17 cellular contexts compared by ENCODE assay signal in the genomic region with DNA sequence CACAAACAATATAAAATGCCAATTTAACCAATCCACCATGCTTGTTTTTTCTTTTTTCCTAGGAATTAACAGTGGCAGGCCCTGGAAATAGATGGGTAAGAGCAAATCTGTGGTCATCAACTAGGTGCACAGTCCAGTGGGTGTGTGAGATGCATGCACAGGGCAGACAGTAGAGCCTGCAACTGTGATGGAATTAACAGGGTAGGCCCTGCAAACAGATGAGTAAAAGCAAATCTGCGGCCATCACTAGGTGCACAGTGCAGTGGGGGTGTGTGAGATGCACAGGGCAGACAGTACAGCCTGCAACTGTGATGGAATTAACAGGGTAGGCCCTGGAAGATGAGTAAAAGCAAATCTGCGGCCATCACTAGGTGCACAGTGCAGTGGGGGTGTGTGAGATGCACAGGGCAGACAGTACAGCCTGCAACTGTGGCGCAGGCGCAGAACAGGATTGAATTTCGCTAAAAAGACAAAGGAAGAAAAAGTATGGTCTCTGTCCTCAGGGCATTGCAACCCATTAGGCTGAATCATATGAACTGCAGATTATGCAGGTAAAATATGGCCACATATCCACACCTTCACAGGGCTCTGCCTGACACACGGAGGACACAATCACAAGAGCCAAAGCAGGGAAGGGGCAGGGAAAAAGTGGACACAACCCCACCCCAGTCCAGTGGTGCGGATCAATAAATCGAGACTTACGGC. TPM values are rescaled to one million over a fixed set of nuclear protein-coding genes. Genes with fewer than 3 reads are reported as not detected.
DNase-seq lines count a peak whose midpoint lies in the region; ATAC-seq and TF ChIP-seq lines count a peak whose summit lies in the region.
"Had no signal": no experiment of that assay in that cellular context is flagged by ENCODE, and none has a peak within 500 bp of the region (broad histone marks: within the 10 kb centered on the region; RNA-seq: fewer than 3 reads in every experiment).

No MANE protein-coding gene starts in this region.

- H4K12ac ChIP-seq in trophoblast cell (ENCODE audit: low read depth, low read length), result no peak overlapping the region

- no CpG with 5 or more reads among the region's 9 CpGs for WGBS in trophoblast cell (ENCODE audit: extremely low coverage, insufficient coverage, insufficient read length)
- 95 to 96% methylated on average over 9 of the region's 9 CpGs for WGBS in sigmoid colon, 2 donors

- no peak for TF ChIP-seq EP300 in sigmoid colon (IDR thresholded peaks at IDR 0.05)

- H3K14ac ChIP-seq in trophoblast cell (ENCODE audit: low read length), result no peak overlapping the region

- no peak overlapping the region for H4K8ac ChIP-seq in trophoblast cell (ENCODE audit: low read depth, low read length)

- H3K4me3 ChIP-seq in Karpas-422 (ENCODE audit: low read length), result no peak overlapping the region
- no peak overlapping the region for H3K4me3 ChIP-seq in trophoblast cell (ENCODE audit: low read depth, low read length)
- no peak overlapping the region for H3K4me3 ChIP-seq in sigmoid colon
- H3K4me3 ChIP-seq: HAP-1 had no signal

- H3K4me1 ChIP-seq in Karpas-422 (ENCODE audit: low read length) (no peaks in the 10 kb centered on the region), trophoblast cell (ENCODE audit: control insufficient read depth in 1 of 2, insufficient read depth in 2 of 2, low read length in 2 of 2) (no peaks in the 10 kb centered on the region), sigmoid colon (peaks cover 0 to 4% (median 0%) of the 10 kb centered on the region in 4 donors)

- no peaks in the 10 kb centered on the region for H3K79me1 ChIP-seq in trophoblast cell (ENCODE audit: low read length)

- intact Hi-C loops in left colon (cut with DNase I, micrococcal nuclease) (no loop called here), sigmoid colon (cut with DNase I) (no loop called here)

- ATAC-seq in left colon, result peak; percentile 17

- no peak overlapping the region for H2BK120ac ChIP-seq in trophoblast cell (ENCODE audit: insufficient read depth, low read length, poor library complexity)

- no peak overlapping the region for H2AK5ac ChIP-seq in trophoblast cell (ENCODE audit: low read length)

- H3K79me2 ChIP-seq in Karpas-422 (ENCODE audit: low read length) (no peaks in the 10 kb centered on the region), trophoblast cell (ENCODE audit: control insufficient read depth, insufficient read depth, low read length, poor library complexity) (no peaks in the 10 kb centered on the region)

- H3K9me2 ChIP-seq in Karpas-422 (replicated peaks; ENCODE audit: insufficient read depth, low read length), result no peaks in the 10 kb centered on the region

- H3K4ac ChIP-seq in trophoblast cell (ENCODE audit: low read depth, low read length), result no peak overlapping the region

- H3K4me2 ChIP-seq in Karpas-422 (ENCODE audit: low read depth, low read length, poor library complexity, severe bottlenecking), result no peak overlapping the region
- H3K4me2 ChIP-seq in trophoblast cell (ENCODE audit: low read length), result no peak overlapping the region

- no peak overlapping the region for H3K18ac ChIP-seq in trophoblast cell (ENCODE audit: low read length)

- H2AFZ ChIP-seq in Karpas-422 (ENCODE audit: low read length), result no peak overlapping the region
- H2AFZ ChIP-seq in trophoblast cell (ENCODE audit: insufficient read depth, low read length, poor library complexity), result no peak overlapping the region

- no peaks in the 10 kb centered on the region for H4K20me1 ChIP-seq in Karpas-422 (ENCODE audit: insufficient read depth, low read depth, low read length)

- no peak overlapping the region for H3K27ac ChIP-seq in Karpas-422 (ENCODE audit: low read length)
- H3K27ac ChIP-seq in trophoblast cell (ENCODE audit: low read depth, low read length), result no peak overlapping the region
- no peak overlapping the region for H3K27ac ChIP-seq in sigmoid colon

- TF ChIP-seq POLR2A in sigmoid colon (IDR thresholded peaks at IDR 0.05), result no peak

- H3K9me3 ChIP-seq in Karpas-422 (ENCODE audit: low read length) (no peaks in the 10 kb centered on the region), trophoblast cell (ENCODE audit: insufficient read depth, low read depth, low read length) (no peaks in the 10 kb centered on the region), sigmoid colon (no peaks in the 10 kb centered on the region)
- H3K9me3 ChIP-seq: HAP-1 had no signal

- no peak overlapping the region for H3K23ac ChIP-seq in trophoblast cell (ENCODE audit: low read length)

- no peak for TF ChIP-seq CTCF in sigmoid colon (IDR thresholded peaks at IDR 0.05)

- no peak overlapping the region for H2BK12ac ChIP-seq in trophoblast cell (ENCODE audit: low read length)

- H2BK5ac ChIP-seq in trophoblast cell (ENCODE audit: low read depth, low read length, poor library complexity), result no peak overlapping the region

- H4K91ac ChIP-seq in trophoblast cell (ENCODE audit: low read depth, low read length), result no peak overlapping the region

- DNase-seq in Karpas-422, result peak; percentile 7
- DNase-seq in left colon, result no peak
- peak; percentile 50 to 63 for DNase-seq in trophoblast cell
- no peak for DNase-seq in NCI-H1417 treated with DMSO at 0.1 percent for 48 hours (lab: John Stamatoyannopoulos, UW)
- DNase-seq in sigmoid colon, result no peak
- no peak for DNase-seq in NCI-H2107 treated with DMSO at 0.1 percent for 48 hours (lab: John Stamatoyannopoulos, UW; ENCODE audit: unreplicated experiment)
- DNase-seq: C1 segment of cervical spinal cord; Calu3; CD4-positive, alpha-beta memory T cell; COR-L47; DMS79 treated with DMSO at 0.1 percent for 48 hours; GF-D8; GOT3; HFFc6 had no signal

- H3K27me3 ChIP-seq in Karpas-422 (ENCODE audit: low read length) (no peaks in the 10 kb centered on the region), trophoblast cell (ENCODE audit: insufficient read depth, low read length) (no peaks in the 10 kb centered on the region), sigmoid colon (no peaks in the 10 kb centered on the region)

- H3K36me3 ChIP-seq in Karpas-422 (ENCODE audit: insufficient read depth, low read length) (no peaks in the 10 kb centered on the region), trophoblast cell (ENCODE audit: control insufficient read depth in 1 of 2, insufficient read depth in 2 of 2, low read length in 2 of 2) (peaks cover 0 to 2% of the 10 kb centered on the region in 2 experiments), sigmoid colon (peaks cover 0 to 11% (median 3%) of the 10 kb centered on the region in 4 donors)

- H3K9ac ChIP-seq in Karpas-422 (ENCODE audit: low read length) (no peak overlapping the region), trophoblast cell (ENCODE audit: low read length) (no peak overlapping the region)

RNA-seq across cellular contexts. Expression of gene IPCEF1, which starts 41.0 kb away (rescaled TPM):
- total RNA-seq in Karpas-422 (2014; rRNA removed; shearing (Covaris generic); ENCODE audit: low replicate concordance), result not detected in 2 replicates
- 1 to 10 TPM; 1.2 to 1.8 TPM for total RNA-seq in left colon
- polyA plus RNA-seq in trophoblast cell (2013), result 0.03 and 0.07 TPM in 2 replicates
- total RNA-seq in sigmoid colon, result 1 to 10 TPM in 1 of 4 donors, under 1 TPM in 3; 0.28 to 1.1 (median 0.69) TPM
- polyA plus RNA-seq in sigmoid colon, result 1 to 10 TPM in 2 of 3 donors, under 1 TPM in 1; 0.46 to 5.5 (median 1.2) TPM
- total RNA-seq: Daoy, G401 had no signal

Comparison
In these comparisons a context has a peak if more than half of its experiments do, and no peak if none do; other contexts are left out.
1. DNase-seq: peak in Karpas-422 (single experiment) and trophoblast cell (2 of 2); none in left colon (0 of 2), NCI-H1417 treated with DMSO at 0.1 percent for 48 hours (single experiment), sigmoid colon (single experiment) and NCI-H2107 treated with DMSO at 0.1 percent for 48 hours (single experiment).